1 cellular context compared by ENCODE assay signal in the genomic region with DNA sequence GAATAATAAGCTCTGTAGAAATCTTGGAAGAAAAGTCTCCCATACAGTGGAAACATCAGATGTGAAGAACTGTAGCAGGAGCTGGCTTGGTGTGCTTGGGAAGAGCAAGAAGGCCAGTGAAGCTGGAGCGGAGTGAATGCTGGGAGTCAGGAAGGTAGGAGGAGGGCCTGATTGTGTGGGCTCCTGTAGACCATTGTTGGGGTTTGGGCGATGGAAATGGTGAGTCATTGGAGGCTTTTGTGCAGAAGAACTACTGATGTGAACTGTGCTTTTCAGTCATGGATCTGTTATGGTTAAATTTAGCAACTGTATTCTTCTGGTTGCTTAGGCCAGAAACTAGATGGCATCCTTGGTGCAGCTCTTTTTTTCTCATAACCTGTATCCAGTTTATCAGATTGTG.
TF ChIP-seq lines count a peak whose summit lies in the region.

No MANE protein-coding gene starts in this region.

TF ChIP-seq in K562, 482 proteins besides CTCF, POLR2A, EP300 and RAD21 (continued from another document):
- TF ChIP-seq, protein P1, sequence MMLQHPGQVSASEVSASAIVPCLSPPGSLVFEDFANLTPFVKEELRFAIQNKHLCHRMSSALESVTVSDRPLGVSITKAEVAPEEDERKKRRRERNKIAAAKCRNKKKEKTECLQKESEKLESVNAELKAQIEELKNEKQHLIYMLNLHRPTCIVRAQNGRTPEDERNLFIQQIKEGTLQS (IDR thresholded peaks at IDR 0.05) = peak; percentile 28; the same call in 1 of the 2 replicates
- TF ChIP-seq, protein P1 (CRISPR knock-in tag; conservative IDR thresholded peaks at IDR 0.05) = no peak
TF ChIP-seq in K562: peak in this region for 1.
